9 cellular contexts compared by ENCODE assay signal in genomic region chr4:148007303-148007702, GRCh38.
DNase-seq lines count a peak whose midpoint lies in the region; ATAC-seq and TF ChIP-seq lines count a peak whose summit lies in the region.
"Had no signal": no experiment of that assay in that cellular context is flagged by ENCODE, and none has a peak within 500 bp of the region (broad histone marks: within the 10 kb centered on the region; RNA-seq: fewer than 3 reads in every experiment).

No MANE protein-coding gene starts in this region.

- H3K9me3 Mint-ChIP-seq in dendritic cell treated with granulocyte-macrophage colony-stimulating factor and Interleukin-4, amounts not matched to agents 40 ng/mL and 50 ng/mL, for 4 days = no peaks in the 10 kb centered on the region
- H3K9me3 Mint-ChIP-seq in naive thymus-derived CD4-positive, alpha-beta T cell = peaks cover 0 to 14% (median 7%) of the 10 kb centered on the region in 11 donors

- no peaks in the 10 kb centered on the region for H3K27me3 Mint-ChIP-seq in dendritic cell treated with granulocyte-macrophage colony-stimulating factor and Interleukin-4, amounts not matched to agents 40 ng/mL and 50 ng/mL, for 4 days
- peaks cover 0 to 3% (median 0%) of the 10 kb centered on the region in 5 donors for H3K27me3 Mint-ChIP-seq in naive thymus-derived CD4-positive, alpha-beta T cell

- H3K9me3 ChIP-seq in naive thymus-derived CD4-positive, alpha-beta T cell (ENCODE audit: control insufficient read depth in 2 of 3, low read length in 3 of 3) = peaks cover 0 to 4% (median 0%) of the 10 kb centered on the region in 3 experiments

- POLR2A ChIA-PET in BJ (lab: Charles Lee) = interaction anchor here (0.8 kb wide), 1 partner anchor 1008 kb away, joined by 3 read pairs; no protein-coding TSS in a partner anchor
- POLR2A ChIA-PET in naive thymus-derived CD4-positive, alpha-beta T cell (lab: Charles Lee) = interaction anchor here (0.6 kb wide), 1 partner anchor 11 kb away, joined by 4 read pairs; no protein-coding TSS in a partner anchor

- peaks cover 0 to 11% of the 10 kb centered on the region in 2 donors for H3K4me1 ChIP-seq in naive thymus-derived CD4-positive, alpha-beta T cell (ENCODE audit: control insufficient read depth in 2 of 2, insufficient read depth in 2 of 2, low read length in 2 of 2)

- peaks cover 67% of the 10 kb centered on the region for H3K4me1 Mint-ChIP-seq in dendritic cell treated with granulocyte-macrophage colony-stimulating factor and Interleukin-4, amounts not matched to agents 40 ng/mL and 50 ng/mL, for 4 days (ENCODE audit: low read depth)
- peaks cover 0 to 27% (median 17%) of the 10 kb centered on the region in 7 donors for H3K4me1 Mint-ChIP-seq in naive thymus-derived CD4-positive, alpha-beta T cell

- no peaks in the 10 kb centered on the region for H3K27me3 ChIP-seq in BJ (ENCODE audit: control insufficient read depth, insufficient read depth, low read length)
- H3K27me3 ChIP-seq in naive thymus-derived CD4-positive, alpha-beta T cell (ENCODE audit: control insufficient read depth in 2 of 2, insufficient read depth in 2 of 2, low read length in 2 of 2) = no peaks in the 10 kb centered on the region

- H3K27ac ChIP-seq in naive thymus-derived CD4-positive, alpha-beta T cell (ENCODE audit: low read depth, low read length) = no peak overlapping the region
- H3K27ac ChIP-seq: VCaP had no signal

- TF ChIP-seq CTCF in BJ (IDR thresholded peaks at IDR 0.05; ENCODE audit: insufficient read depth, low read depth, low read length) = no peak
- no peak for TF ChIP-seq CTCF in LNCaP clone FGC (IDR thresholded peaks at IDR 0.05; ENCODE audit: control insufficient read depth, extremely low read depth, insufficient read depth)

- H3K4me3 ChIP-seq in BJ (ENCODE audit: low read depth, low read length) = no peak overlapping the region
- H3K4me3 ChIP-seq in LNCaP clone FGC (ENCODE audit: low read depth, low read length) = no peak overlapping the region
- no peak overlapping the region for H3K4me3 ChIP-seq in naive thymus-derived CD4-positive, alpha-beta T cell (ENCODE audit: low read length)

- H3K36me3 Mint-ChIP-seq in dendritic cell treated with granulocyte-macrophage colony-stimulating factor and Interleukin-4, amounts not matched to agents 40 ng/mL and 50 ng/mL, for 4 days (ENCODE audit: low read depth) = peaks cover 51% of the 10 kb centered on the region
- peaks cover 4 to 13% (median 8%) of the 10 kb centered on the region in 5 donors for H3K36me3 Mint-ChIP-seq in naive thymus-derived CD4-positive, alpha-beta T cell

- intact Hi-C loops in dendritic cell treated with granulocyte-macrophage colony-stimulating factor and Interleukin-4, amounts not matched to agents 40 ng/mL and 50 ng/mL, for 4 days (cut with micrococcal nuclease) = no loop called here
- intact Hi-C loops in naive thymus-derived CD4-positive, alpha-beta T cell (cut with micrococcal nuclease) = no loop called here

- DNase-seq in BJ (ENCODE audit: low read depth) (peak; percentile 95), LNCaP clone FGC (ENCODE audit: low read depth) (peak; percentile 86), ureter (ENCODE audit: low spot score) (no peak), germinal center (ENCODE audit: low spot score) (no peak)
- DNase-seq in naive thymus-derived CD4-positive, alpha-beta T cell = no peak
- no peak for DNase-seq in stimulated activated CD4-positive, alpha-beta T cell treated with anti-CD3 and anti-CD28 coated beads, Interleukin-12 subunit alpha, Interleukin-12 subunit beta, amount 100 ng/mL, for 4 hours

- ATAC-seq in naive thymus-derived CD4-positive, alpha-beta T cell = peak; percentile 80
- ATAC-seq in HG02938 (IDR thresholded peaks at IDR 0.05; ENCODE audit: unreplicated experiment) = no peak

- H3K36me3 ChIP-seq in BJ (ENCODE audit: control insufficient read depth, insufficient read depth, low read length) = no peaks in the 10 kb centered on the region; the same call in 1 of the 2 replicates
- no peaks in the 10 kb centered on the region for H3K36me3 ChIP-seq in naive thymus-derived CD4-positive, alpha-beta T cell (ENCODE audit: control insufficient read depth in 2 of 3, insufficient read depth in 3 of 3, low read length in 3 of 3)

- peak overlapping the region; percentile 81 for H3K27ac Mint-ChIP-seq in dendritic cell treated with granulocyte-macrophage colony-stimulating factor and Interleukin-4, amounts not matched to agents 40 ng/mL and 50 ng/mL, for 4 days
- no peak overlapping the region for H3K27ac Mint-ChIP-seq in naive thymus-derived CD4-positive, alpha-beta T cell

- H3K4me3 Mint-ChIP-seq in dendritic cell treated with granulocyte-macrophage colony-stimulating factor and Interleukin-4, amounts not matched to agents 40 ng/mL and 50 ng/mL, for 4 days = no peak overlapping the region
- no peak overlapping the region for H3K4me3 Mint-ChIP-seq in naive thymus-derived CD4-positive, alpha-beta T cell

- CTCF ChIA-PET in BJ (lab: Yijun Ruan, JAX) = interaction anchor here (0.5 to 1.2 kb wide), 3 partner anchors 17 to 140 kb away, joined by 3 to 4 read pairs (median 3); no protein-coding TSS in a partner anchor
- CTCF ChIA-PET in naive thymus-derived CD4-positive, alpha-beta T cell (lab: Charles Lee) = interaction anchor here (0.9 to 1.0 kb wide), 2 partner anchors 11 to 12 kb away, joined by 3 read pairs; no protein-coding TSS in a partner anchor

Comparison
In these comparisons a context has a peak if more than half of its experiments do, and no peak if none do; other contexts are left out.
1. DNase-seq: peak in BJ (single experiment) and LNCaP clone FGC (single experiment); none in naive thymus-derived CD4-positive, alpha-beta T cell (0 of 9), stimulated activated CD4-positive, alpha-beta T cell treated with anti-CD3 and anti-CD28 coated beads, Interleukin-12 subunit alpha, Interleukin-12 subunit beta, amount 100 ng/mL, for 4 hours (single experiment), ureter (single experiment) and germinal center (single experiment).